ENCODE assay signal across 1 cellular context in the genomic region with DNA sequence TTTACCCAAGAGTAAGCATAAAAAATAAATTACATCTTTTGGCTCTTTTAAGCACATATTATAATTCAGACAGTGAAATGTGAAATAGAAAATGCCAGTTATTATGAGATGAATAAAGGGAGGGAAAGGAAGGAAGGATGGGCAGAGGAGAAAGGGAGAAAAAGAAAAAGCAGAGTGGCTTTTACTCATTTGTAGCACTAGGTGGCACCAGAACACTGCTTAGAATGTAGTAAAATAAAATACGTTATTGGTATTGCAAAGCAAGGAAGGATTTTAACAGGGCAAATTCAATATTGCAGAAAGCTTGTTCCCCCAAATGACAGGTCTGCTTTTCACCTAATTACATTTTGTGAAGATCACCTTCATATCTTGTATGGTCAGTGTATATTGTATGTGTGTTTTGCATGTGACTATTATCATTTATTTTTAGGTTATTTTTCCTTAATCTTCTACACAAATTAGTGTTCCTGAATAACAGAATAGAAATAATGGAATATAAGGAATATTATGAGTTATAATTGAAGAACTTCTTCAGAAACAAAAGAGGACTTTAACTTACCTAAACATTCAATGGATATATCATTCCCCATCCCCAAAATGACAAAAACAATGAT.
TF ChIP-seq lines count a peak whose summit lies in the region.

No MANE protein-coding gene starts in this region.

TF ChIP-seq in H1, 55 proteins besides CTCF, POLR2A, EP300 and RAD21:
- TF ChIP-seq, protein P1, sequence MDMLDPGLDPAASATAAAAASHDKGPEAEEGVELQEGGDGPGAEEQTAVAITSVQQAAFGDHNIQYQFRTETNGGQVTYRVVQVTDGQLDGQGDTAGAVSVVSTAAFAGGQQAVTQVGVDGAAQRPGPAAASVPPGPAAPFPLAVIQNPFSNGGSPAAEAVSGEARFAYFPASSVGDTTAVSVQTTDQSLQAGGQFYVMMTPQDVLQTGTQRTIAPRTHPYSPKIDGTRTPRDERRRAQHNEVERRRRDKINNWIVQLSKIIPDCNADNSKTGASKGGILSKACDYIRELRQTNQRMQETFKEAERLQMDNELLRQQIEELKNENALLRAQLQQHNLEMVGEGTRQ (IDR thresholded peaks at IDR 0.05; ENCODE audit: low read length) = no peak
- TF ChIP-seq, protein P2, sequence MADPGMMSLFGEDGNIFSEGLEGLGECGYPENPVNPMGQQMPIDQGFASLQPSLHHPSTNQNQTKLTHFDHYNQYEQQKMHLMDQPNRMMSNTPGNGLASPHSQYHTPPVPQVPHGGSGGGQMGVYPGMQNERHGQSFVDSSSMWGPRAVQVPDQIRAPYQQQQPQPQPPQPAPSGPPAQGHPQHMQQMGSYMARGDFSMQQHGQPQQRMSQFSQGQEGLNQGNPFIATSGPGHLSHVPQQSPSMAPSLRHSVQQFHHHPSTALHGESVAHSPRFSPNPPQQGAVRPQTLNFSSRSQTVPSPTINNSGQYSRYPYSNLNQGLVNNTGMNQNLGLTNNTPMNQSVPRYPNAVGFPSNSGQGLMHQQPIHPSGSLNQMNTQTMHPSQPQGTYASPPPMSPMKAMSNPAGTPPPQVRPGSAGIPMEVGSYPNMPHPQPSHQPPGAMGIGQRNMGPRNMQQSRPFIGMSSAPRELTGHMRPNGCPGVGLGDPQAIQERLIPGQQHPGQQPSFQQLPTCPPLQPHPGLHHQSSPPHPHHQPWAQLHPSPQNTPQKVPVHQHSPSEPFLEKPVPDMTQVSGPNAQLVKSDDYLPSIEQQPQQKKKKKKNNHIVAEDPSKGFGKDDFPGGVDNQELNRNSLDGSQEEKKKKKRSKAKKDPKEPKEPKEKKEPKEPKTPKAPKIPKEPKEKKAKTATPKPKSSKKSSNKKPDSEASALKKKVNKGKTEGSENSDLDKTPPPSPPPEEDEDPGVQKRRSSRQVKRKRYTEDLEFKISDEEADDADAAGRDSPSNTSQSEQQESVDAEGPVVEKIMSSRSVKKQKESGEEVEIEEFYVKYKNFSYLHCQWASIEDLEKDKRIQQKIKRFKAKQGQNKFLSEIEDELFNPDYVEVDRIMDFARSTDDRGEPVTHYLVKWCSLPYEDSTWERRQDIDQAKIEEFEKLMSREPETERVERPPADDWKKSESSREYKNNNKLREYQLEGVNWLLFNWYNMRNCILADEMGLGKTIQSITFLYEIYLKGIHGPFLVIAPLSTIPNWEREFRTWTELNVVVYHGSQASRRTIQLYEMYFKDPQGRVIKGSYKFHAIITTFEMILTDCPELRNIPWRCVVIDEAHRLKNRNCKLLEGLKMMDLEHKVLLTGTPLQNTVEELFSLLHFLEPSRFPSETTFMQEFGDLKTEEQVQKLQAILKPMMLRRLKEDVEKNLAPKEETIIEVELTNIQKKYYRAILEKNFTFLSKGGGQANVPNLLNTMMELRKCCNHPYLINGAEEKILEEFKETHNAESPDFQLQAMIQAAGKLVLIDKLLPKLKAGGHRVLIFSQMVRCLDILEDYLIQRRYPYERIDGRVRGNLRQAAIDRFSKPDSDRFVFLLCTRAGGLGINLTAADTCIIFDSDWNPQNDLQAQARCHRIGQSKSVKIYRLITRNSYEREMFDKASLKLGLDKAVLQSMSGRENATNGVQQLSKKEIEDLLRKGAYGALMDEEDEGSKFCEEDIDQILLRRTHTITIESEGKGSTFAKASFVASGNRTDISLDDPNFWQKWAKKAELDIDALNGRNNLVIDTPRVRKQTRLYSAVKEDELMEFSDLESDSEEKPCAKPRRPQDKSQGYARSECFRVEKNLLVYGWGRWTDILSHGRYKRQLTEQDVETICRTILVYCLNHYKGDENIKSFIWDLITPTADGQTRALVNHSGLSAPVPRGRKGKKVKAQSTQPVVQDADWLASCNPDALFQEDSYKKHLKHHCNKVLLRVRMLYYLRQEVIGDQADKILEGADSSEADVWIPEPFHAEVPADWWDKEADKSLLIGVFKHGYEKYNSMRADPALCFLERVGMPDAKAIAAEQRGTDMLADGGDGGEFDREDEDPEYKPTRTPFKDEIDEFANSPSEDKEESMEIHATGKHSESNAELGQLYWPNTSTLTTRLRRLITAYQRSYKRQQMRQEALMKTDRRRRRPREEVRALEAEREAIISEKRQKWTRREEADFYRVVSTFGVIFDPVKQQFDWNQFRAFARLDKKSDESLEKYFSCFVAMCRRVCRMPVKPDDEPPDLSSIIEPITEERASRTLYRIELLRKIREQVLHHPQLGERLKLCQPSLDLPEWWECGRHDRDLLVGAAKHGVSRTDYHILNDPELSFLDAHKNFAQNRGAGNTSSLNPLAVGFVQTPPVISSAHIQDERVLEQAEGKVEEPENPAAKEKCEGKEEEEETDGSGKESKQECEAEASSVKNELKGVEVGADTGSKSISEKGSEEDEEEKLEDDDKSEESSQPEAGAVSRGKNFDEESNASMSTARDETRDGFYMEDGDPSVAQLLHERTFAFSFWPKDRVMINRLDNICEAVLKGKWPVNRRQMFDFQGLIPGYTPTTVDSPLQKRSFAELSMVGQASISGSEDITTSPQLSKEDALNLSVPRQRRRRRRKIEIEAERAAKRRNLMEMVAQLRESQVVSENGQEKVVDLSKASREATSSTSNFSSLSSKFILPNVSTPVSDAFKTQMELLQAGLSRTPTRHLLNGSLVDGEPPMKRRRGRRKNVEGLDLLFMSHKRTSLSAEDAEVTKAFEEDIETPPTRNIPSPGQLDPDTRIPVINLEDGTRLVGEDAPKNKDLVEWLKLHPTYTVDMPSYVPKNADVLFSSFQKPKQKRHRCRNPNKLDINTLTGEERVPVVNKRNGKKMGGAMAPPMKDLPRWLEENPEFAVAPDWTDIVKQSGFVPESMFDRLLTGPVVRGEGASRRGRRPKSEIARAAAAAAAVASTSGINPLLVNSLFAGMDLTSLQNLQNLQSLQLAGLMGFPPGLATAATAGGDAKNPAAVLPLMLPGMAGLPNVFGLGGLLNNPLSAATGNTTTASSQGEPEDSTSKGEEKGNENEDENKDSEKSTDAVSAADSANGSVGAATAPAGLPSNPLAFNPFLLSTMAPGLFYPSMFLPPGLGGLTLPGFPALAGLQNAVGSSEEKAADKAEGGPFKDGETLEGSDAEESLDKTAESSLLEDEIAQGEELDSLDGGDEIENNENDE (IDR thresholded peaks at IDR 0.05; ENCODE audit: insufficient replicate concordance, low read length) = no peak
- TF ChIP-seq CBX5 (IDR thresholded peaks at IDR 0.05; ENCODE audit: low read depth, low read length) = no peak
- TF ChIP-seq TAF7 (optimal IDR thresholded peaks at IDR 0.05; ENCODE audit: borderline replicate concordance, low read depth, low read length) = no peak
- TF ChIP-seq, protein P3, sequence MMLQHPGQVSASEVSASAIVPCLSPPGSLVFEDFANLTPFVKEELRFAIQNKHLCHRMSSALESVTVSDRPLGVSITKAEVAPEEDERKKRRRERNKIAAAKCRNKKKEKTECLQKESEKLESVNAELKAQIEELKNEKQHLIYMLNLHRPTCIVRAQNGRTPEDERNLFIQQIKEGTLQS (IDR thresholded peaks at IDR 0.05; ENCODE audit: insufficient read depth, low read depth, low read length) = no peak
- no peak for TF ChIP-seq SP2 (IDR thresholded peaks at IDR 0.05; ENCODE audit: low read length)
- TF ChIP-seq CHD2 (IDR thresholded peaks at IDR 0.05; ENCODE audit: low read length) = no peak
- no peak for TF ChIP-seq NRF1 (IDR thresholded peaks at IDR 0.05; ENCODE audit: low read depth, low read length)
- no peak for TF ChIP-seq KDM1A (IDR thresholded peaks at IDR 0.05; ENCODE audit: borderline replicate concordance, low read length)
- TF ChIP-seq BRCA1 (IDR thresholded peaks at IDR 0.05; ENCODE audit: low read depth, low read length) = no peak
- TF ChIP-seq SP4 (IDR thresholded peaks at IDR 0.05; ENCODE audit: low read length) = no peak
- TF ChIP-seq PHF8 (conservative IDR thresholded peaks at IDR 0.05; ENCODE audit: low read depth, low read length) = no peak
- no peak for TF ChIP-seq HDAC6 (IDR thresholded peaks at IDR 0.05; ENCODE audit: low read depth, low read length)
- no peak for TF ChIP-seq BACH1 (IDR thresholded peaks at IDR 0.05; ENCODE audit: low read length)
- TF ChIP-seq RNF2 (IDR thresholded peaks at IDR 0.05; ENCODE audit: borderline replicate concordance, low read depth, low read length, missing control alignments, poor library complexity, severe bottlenecking) = no peak
- no peak for TF ChIP-seq SAP30 (IDR thresholded peaks at IDR 0.05; ENCODE audit: insufficient read depth, insufficient replicate concordance, low read length)
- no peak for TF ChIP-seq CREB1 (IDR thresholded peaks at IDR 0.05)
- no peak for TF ChIP-seq SIRT6 (IDR thresholded peaks at IDR 0.05; ENCODE audit: low read length)
- TF ChIP-seq KDM5A (IDR thresholded peaks at IDR 0.05; ENCODE audit: low read length) = no peak
